ENCODE assay signal across 26 cellular contexts in genomic region chr6:160306284-160306683, GRCh38.
A peak's percentile ranks its signal among the peaks of the same experiment; 100 is the strongest.
DNase-seq lines count a peak whose midpoint lies in the region; ATAC-seq and FAIRE-seq lines count a peak whose summit lies in the region.
"Had no signal": no experiment of that assay in that cellular context is flagged by ENCODE, and none has a peak within 500 bp of the region (broad histone marks: within the 10 kb centered on the region; RNA-seq: fewer than 3 reads in every experiment).

No MANE protein-coding gene starts in this region.

- ATAC-seq in HG02938 (IDR thresholded peaks at IDR 0.05; ENCODE audit: unreplicated experiment) = no peak
- ATAC-seq: Right ventricle myocardium inferior, sciatic nerve had no signal

- no peak for FAIRE-seq in urothelium cell line (lab: Jason Lieb, UNC)
- FAIRE-seq: G401.6, keratinocyte, pancreas had no signal

- no peak overlapping the region for H3K27ac ChIP-seq in caudate nucleus (ENCODE audit: low read depth, low read length)
- H3K27ac ChIP-seq: BLaER1 treated with 17β-estradiol and CSF1 and Interleukin-3, amounts not matched to agents 10 nM and 100 nM; KMS-11; pancreas; PC-9 had no signal

- DNase-seq in caudate nucleus (lab: John Stamatoyannopoulos, UW) (peak in 49 of 61 donors; percentile 2 to 70 (median 29)), hypothalamus (lab: John Stamatoyannopoulos, UW) (peak in 37 of 51 donors; percentile 1 to 78 (median 42)), nucleus accumbens (lab: John Stamatoyannopoulos, UW) (peak in 45 of 56 donors; percentile 1 to 80 (median 33)), superior temporal gyrus (ENCODE audit: extremely low spot score) (peak; percentile 47), urothelium cell line (ENCODE audit: low spot score) (no peak), glomerular visceral epithelial cell (ENCODE audit: extremely low spot score) (no peak)
- DNase-seq: activated CD4-positive, alpha-beta memory T cell treated with anti-CD3 and anti-CD28 coated beads for 36 hours; activated CD4-positive, alpha-beta T cell treated with anti-CD3 and anti-CD28 coated beads for 1 hour; activated naive CD4-positive, alpha-beta T cell treated with anti-CD3 and anti-CD28 coated beads, Interleukin-2, amount 50 U/mL, for 16 hours; COR-L47; DMS79; H9; NCI-H1417 treated with DMSO at 0.1 percent for 48 hours; NCI-H2029 treated with DMSO at 0.1 percent for 48 hours; NCI-H526; pancreas; PC-9; stimulated activated CD4-positive, alpha-beta T cell treated with anti-CD3 and anti-CD28 coated beads, Interleukin-4, amount 100 ng/mL, for 24 hours; trophoblast cell had no signal

Comparison
In these comparisons a context has a peak if more than half of its experiments do, and no peak if none do; other contexts are left out.
1. DNase-seq: peak in caudate nucleus (49 of 61), hypothalamus (37 of 51), nucleus accumbens (45 of 56) and superior temporal gyrus (single experiment); none in urothelium cell line (single experiment) and glomerular visceral epithelial cell (single experiment).